Comparison of ENCODE assay signal across 8 cellular contexts in genomic region chr10:71319042-71319799, GRCh38. TPM values are rescaled to one million over a fixed set of nuclear protein-coding genes. Genes with fewer than 3 reads are reported as not detected.
DNase-seq lines count a peak whose midpoint lies in the region; ATAC-seq and TF ChIP-seq lines count a peak whose summit lies in the region.

Gene SLC29A3 (plus strand): TSS chr10:71319259. CDS start chr10:71319310, 51 bp downstream.

- intact Hi-C loops in Caco-2 (cut with micrococcal nuclease; ENCODE audit: unreplicated experiment): loop anchor here (1.0 to 10.0 kb wide), 5 partner anchors 24 to 316 kb away; no protein-coding TSS in a partner anchor
- intact Hi-C loops in naive thymus-derived CD4-positive, alpha-beta T cell (cut with micrococcal nuclease): loop anchor here (1.0 to 10.0 kb wide), 9 partner anchors 58 to 1036 kb away; partner anchors contain the start of genes VSIR (in 2 of the 2), DNAJB12 (in 1 of the 2) and PSAP (in 1 of the 2)

- POLR2A ChIA-PET in Caco-2 (lab: Charles Lee): interaction anchor here (0.6 to 1.9 kb wide), 10 partner anchors 21 to 319 kb away, joined by 3 to 13 read pairs (median 5); no protein-coding TSS in a partner anchor
- POLR2A ChIA-PET in naive thymus-derived CD4-positive, alpha-beta T cell (lab: Charles Lee): interaction anchor here (0.7 to 1.3 kb wide), 6 partner anchors 22 to 729 kb away, joined by 3 read pairs; no protein-coding TSS in a partner anchor

- H3K9ac ChIP-seq in HUES6 (ENCODE audit: low read length) (peak within 1 kb of the TSS; percentile 77), fibroblast of lung (ENCODE audit: insufficient read depth, low read length) (peak within 1 kb of the TSS; percentile 54)

- CTCF ChIA-PET in Caco-2 (lab: Charles Lee): interaction anchor here (0.5 to 2.6 kb wide), 54 partner anchors 10 to 1672 kb away, joined by 3 to 50 read pairs (median 4); partner anchors contain the start of genes CDH23 and VSIR
- CTCF ChIA-PET in naive thymus-derived CD4-positive, alpha-beta T cell (lab: Charles Lee): interaction anchor here (0.7 to 2.5 kb wide), 8 partner anchors 34 to 577 kb away, joined by 3 to 9 read pairs (median 4); no protein-coding TSS in a partner anchor

- no peaks in the 10 kb centered on the region for H3K9me3 Mint-ChIP-seq in Caco-2 (ENCODE audit: unreplicated experiment)
- no peaks in the 10 kb centered on the region for H3K9me3 Mint-ChIP-seq in activated T-cell treated with anti-CD3 and anti-CD28 coated beads, Interleukin-2, amount 50 U/mL, for 72 hours
- H3K9me3 Mint-ChIP-seq in naive thymus-derived CD4-positive, alpha-beta T cell: no peaks in the 10 kb centered on the region
- H3K9me3 Mint-ChIP-seq in stimulated activated memory B cell treated with anti-CD40 and anti-IgM and Interleukin-4, amounts not matched to agents 10 μg/mL and 1 μg/mL and 100 μg/mL, for 72 hours: no peaks in the 10 kb centered on the region

- H3K4me1 ChIP-seq in Caco-2 (peaks cover 22% of the 10 kb centered on the region), HUES6 (ENCODE audit: control insufficient read depth, insufficient read depth, low read length) (peaks cover 12% of the 10 kb centered on the region), fibroblast of lung (ENCODE audit: control insufficient read depth, extremely low read depth, insufficient read depth, low read length) (no peaks in the 10 kb centered on the region)
- peaks cover 5 to 10% of the 10 kb centered on the region in 2 donors for H3K4me1 ChIP-seq in naive thymus-derived CD4-positive, alpha-beta T cell (ENCODE audit: control insufficient read depth in 2 of 2, insufficient read depth in 2 of 2, low read length in 2 of 2)

- H3K36me3 ChIP-seq in Caco-2 (ENCODE audit: control insufficient read depth, insufficient read depth, low read length) (no peaks in the 10 kb centered on the region), HUES6 (ENCODE audit: control insufficient read depth, insufficient read depth, low read length) (peaks cover 13% of the 10 kb centered on the region), fibroblast of lung (ENCODE audit: control insufficient read depth, insufficient read depth, low read length) (no peaks in the 10 kb centered on the region)
- H3K36me3 ChIP-seq in naive thymus-derived CD4-positive, alpha-beta T cell (ENCODE audit: control insufficient read depth in 2 of 3, insufficient read depth in 3 of 3, low read length in 3 of 3): no peaks in the 10 kb centered on the region

- H3K4me3 ChIP-seq in Caco-2 (ENCODE audit: low read depth, low read length): peak within 1 kb of the TSS; percentile 71
- peak within 1 kb of the TSS; percentile 87 for H3K4me3 ChIP-seq in HUES6 (ENCODE audit: low read depth, low read length)
- H3K4me3 ChIP-seq in fibroblast of lung (replicated peaks in 1 of 4; ENCODE audit: control extremely low read depth in 1 of 4, insufficient read depth in 1 of 4, low read depth in 3 of 4, low read length in 4 of 4): peak within 1 kb of the TSS; percentile 55 to 77 (median 72)
- peak within 1 kb of the TSS; percentile 81 for H3K4me3 ChIP-seq in naive thymus-derived CD4-positive, alpha-beta T cell (ENCODE audit: low read length)

- peak within 1 kb of the TSS; percentile 56 for H3K27ac Mint-ChIP-seq in Caco-2 (ENCODE audit: unreplicated experiment)
- H3K27ac Mint-ChIP-seq in activated T-cell treated with anti-CD3 and anti-CD28 coated beads, Interleukin-2, amount 50 U/mL, for 72 hours: peak within 1 kb of the TSS; percentile 90
- H3K27ac Mint-ChIP-seq in naive thymus-derived CD4-positive, alpha-beta T cell: peak within 1 kb of the TSS; percentile 71 to 94 (median 85)
- H3K27ac Mint-ChIP-seq in stimulated activated memory B cell treated with anti-CD40 and anti-IgM and Interleukin-4, amounts not matched to agents 10 μg/mL and 1 μg/mL and 100 μg/mL, for 72 hours: peak within 1 kb of the TSS; percentile 90

- no peaks in the 10 kb centered on the region for H3K27me3 Mint-ChIP-seq in Caco-2 (ENCODE audit: insufficient read depth, unreplicated experiment)
- no peaks in the 10 kb centered on the region for H3K27me3 Mint-ChIP-seq in activated T-cell treated with anti-CD3 and anti-CD28 coated beads, Interleukin-2, amount 50 U/mL, for 72 hours (ENCODE audit: low read depth)
- H3K27me3 Mint-ChIP-seq in naive thymus-derived CD4-positive, alpha-beta T cell: no peaks in the 10 kb centered on the region
- no peaks in the 10 kb centered on the region for H3K27me3 Mint-ChIP-seq in stimulated activated memory B cell treated with anti-CD40 and anti-IgM and Interleukin-4, amounts not matched to agents 10 μg/mL and 1 μg/mL and 100 μg/mL, for 72 hours

- H3K4me1 Mint-ChIP-seq in Caco-2 (ENCODE audit: low read depth, unreplicated experiment): peaks cover 7% of the 10 kb centered on the region
- H3K4me1 Mint-ChIP-seq in activated T-cell treated with anti-CD3 and anti-CD28 coated beads, Interleukin-2, amount 50 U/mL, for 72 hours (ENCODE audit: low read depth): peaks cover 42% of the 10 kb centered on the region
- H3K4me1 Mint-ChIP-seq in naive thymus-derived CD4-positive, alpha-beta T cell: peaks cover 27 to 53% (median 40%) of the 10 kb centered on the region in 7 donors
- H3K4me1 Mint-ChIP-seq in stimulated activated memory B cell treated with anti-CD40 and anti-IgM and Interleukin-4, amounts not matched to agents 10 μg/mL and 1 μg/mL and 100 μg/mL, for 72 hours: peaks cover 24% of the 10 kb centered on the region

- peak; percentile 83 to 95 for TF ChIP-seq CTCF in Caco-2 (IDR thresholded peaks at IDR 0.05; ENCODE audit: insufficient read depth in 1 of 2, low read depth in 1 of 2, low read length in 1 of 2, severe bottlenecking in 1 of 2, unreplicated experiment in 1 of 2)
- TF ChIP-seq CTCF in fibroblast of lung (conservative IDR thresholded peaks at IDR 0.05 in 1 of 2, IDR thresholded peaks at IDR 0.05 in 1 of 2; ENCODE audit: low read depth in 1 of 2, low read length in 2 of 2): peak; percentile 67 to 82

- no TSS peak for BruUV-seq in Caco-2 (replicated peaks; lab: Mats Ljungman, UMichigan)

- no peaks in the 10 kb centered on the region for H4K20me1 ChIP-seq in fibroblast of lung (ENCODE audit: control insufficient read depth, extremely low read depth, insufficient read depth, low read length)

- peak; percentile 58 for ATAC-seq in GM19467 (IDR thresholded peaks at IDR 0.05; ENCODE audit: unreplicated experiment)
- peak; percentile 93 to 95 for ATAC-seq in activated T-cell treated with anti-CD3 and anti-CD28 coated beads, Interleukin-2, amount 50 U/mL, for 72 hours (replicated peaks in 1 of 2)
- peak; percentile 91 for ATAC-seq in naive thymus-derived CD4-positive, alpha-beta T cell
- peak; percentile 94 for ATAC-seq in stimulated activated memory B cell treated with anti-CD40 and anti-IgM and Interleukin-4, amounts not matched to agents 10 μg/mL and 1 μg/mL and 100 μg/mL, for 72 hours

- peaks cover 13% of the 10 kb centered on the region for H3K36me3 Mint-ChIP-seq in Caco-2 (ENCODE audit: insufficient read depth, unreplicated experiment)
- peaks cover 2 to 7% of the 10 kb centered on the region in 2 donors for H3K36me3 Mint-ChIP-seq in activated T-cell treated with anti-CD3 and anti-CD28 coated beads, Interleukin-2, amount 50 U/mL, for 72 hours (ENCODE audit: insufficient read depth in 2 of 2)
- peaks cover 4 to 15% (median 13%) of the 10 kb centered on the region in 5 donors for H3K36me3 Mint-ChIP-seq in naive thymus-derived CD4-positive, alpha-beta T cell
- H3K36me3 Mint-ChIP-seq in stimulated activated memory B cell treated with anti-CD40 and anti-IgM and Interleukin-4, amounts not matched to agents 10 μg/mL and 1 μg/mL and 100 μg/mL, for 72 hours: peaks cover 10% of the 10 kb centered on the region

- H3K27me3 ChIP-seq in Caco-2 (replicated peaks; ENCODE audit: control insufficient read depth, insufficient read depth, low read length) (no peaks in the 10 kb centered on the region), HUES6 (ENCODE audit: control insufficient read depth, insufficient read depth, low read length) (no peaks in the 10 kb centered on the region), fibroblast of lung (ENCODE audit: control insufficient read depth, insufficient read depth, low read length) (no peaks in the 10 kb centered on the region)
- H3K27me3 ChIP-seq in naive thymus-derived CD4-positive, alpha-beta T cell (ENCODE audit: control insufficient read depth in 2 of 2, insufficient read depth in 2 of 2, low read length in 2 of 2): no peaks in the 10 kb centered on the region

- no peaks in the 10 kb centered on the region for H3K79me2 ChIP-seq in fibroblast of lung (ENCODE audit: control insufficient read depth, insufficient read depth, low read length)

- no peaks in the 10 kb centered on the region for H3K9me3 ChIP-seq in Caco-2
- no peaks in the 10 kb centered on the region for H3K9me3 ChIP-seq in HUES6 (ENCODE audit: control insufficient read depth, insufficient read depth, low read depth, low read length)
- H3K9me3 ChIP-seq in fibroblast of lung (ENCODE audit: control insufficient read depth, insufficient read depth, low read depth, low read length): no peaks in the 10 kb centered on the region
- H3K9me3 ChIP-seq in naive thymus-derived CD4-positive, alpha-beta T cell (ENCODE audit: control insufficient read depth in 2 of 3, low read length in 3 of 3): no peaks in the 10 kb centered on the region

- peak within 1 kb of the TSS; percentile 93 for H3K4me3 Mint-ChIP-seq in Caco-2 (ENCODE audit: unreplicated experiment)
- H3K4me3 Mint-ChIP-seq in activated T-cell treated with anti-CD3 and anti-CD28 coated beads, Interleukin-2, amount 50 U/mL, for 72 hours: peak within 1 kb of the TSS; percentile 96 to 97
- peak within 1 kb of the TSS; percentile 85 to 97 (median 94) for H3K4me3 Mint-ChIP-seq in naive thymus-derived CD4-positive, alpha-beta T cell
- H3K4me3 Mint-ChIP-seq in stimulated activated memory B cell treated with anti-CD40 and anti-IgM and Interleukin-4, amounts not matched to agents 10 μg/mL and 1 μg/mL and 100 μg/mL, for 72 hours: peak within 1 kb of the TSS; percentile 99

- H2AFZ ChIP-seq in fibroblast of lung (ENCODE audit: low read length): peak within 1 kb of the TSS; percentile 95

- H3K4me2 ChIP-seq in fibroblast of lung (ENCODE audit: extremely low read depth, insufficient read depth, low read length): peak within 1 kb of the TSS; percentile 99

- H3K27ac ChIP-seq in HUES6 (ENCODE audit: low read depth, low read length) (peak within 1 kb of the TSS; percentile 59; the same call in 1 of the 2 replicates), fibroblast of lung (ENCODE audit: insufficient read depth, low read length) (no peak within 1 kb of the TSS)
- peak within 1 kb of the TSS; percentile 62 for H3K27ac ChIP-seq in naive thymus-derived CD4-positive, alpha-beta T cell (ENCODE audit: low read depth, low read length)

- peak; percentile 91 for DNase-seq in Caco-2
- peak; percentile 86 to 88 for DNase-seq in activated T-cell treated with anti-CD3 and anti-CD28 coated beads, Interleukin-2, amount 50 U/mL, for 72 hours
- DNase-seq in fibroblast of lung (ENCODE audit: low read depth in 2 of 2): peak; percentile 71 to 80
- peak; percentile 45 to 85 (median 70) for DNase-seq in naive thymus-derived CD4-positive, alpha-beta T cell

RNA-seq across cellular contexts. Expression of gene SLC29A3, which starts in this region (rescaled TPM):
- total RNA-seq in Caco-2 (2022) (18.3 and 20.7 TPM in 2 replicates), fibroblast of lung (2.1 and 2.3 TPM in 2 replicates)
- 5.6 TPM for polyA plus RNA-seq in PFSK-1 (2012; ENCODE audit: insufficient read length, low read depth)
- 1 to 10 TPM; 4.4 to 5.3 TPM for total RNA-seq in activated T-cell treated with anti-CD3 and anti-CD28 coated beads, Interleukin-2, amount 50 U/mL, for 72 hours
- polyA plus RNA-seq in fibroblast of lung: 0.89 and 0.90 TPM in 2 replicates
- polyA plus RNA-seq in fibroblast of lung (2012): 2.4 and 2.7 TPM in 2 replicates
- 6.7 and 7.2 TPM in 2 replicates for polyA minus RNA-seq in fibroblast of lung (ENCODE audit: low replicate concordance)
- 1 to 10 TPM; 3.5 to 7.2 (median 5.1) TPM for total RNA-seq in naive thymus-derived CD4-positive, alpha-beta T cell
- 10 to 100 TPM in 1 of 2 donors, 1 to 10 TPM in 1; 4.8 to 11.2 TPM for polyA plus RNA-seq in naive thymus-derived CD4-positive, alpha-beta T cell
